In genomic region chr12:33581613-33582122, GRCh38 we compare ENCODE assay signal across 1 cellular context.
TF ChIP-seq lines count a peak whose summit lies in the region.

No MANE protein-coding gene starts in this region.

TF ChIP-seq in K562, 482 proteins besides CTCF, POLR2A, EP300 and RAD21:
- no peak for TF ChIP-seq ZNF511 (CRISPR knock-in tag; IDR thresholded peaks at IDR 0.05)
- no peak for TF ChIP-seq HNRNPUL1 (IDR thresholded peaks at IDR 0.05; ENCODE audit: low read length)
- TF ChIP-seq ZNF79 (CRISPR knock-in tag; IDR thresholded peaks at IDR 0.05; ENCODE audit: low read depth): no peak
- no peak for TF ChIP-seq TAF9B (IDR thresholded peaks at IDR 0.05; ENCODE audit: partially characterized antibody)
- TF ChIP-seq CSDE1 (IDR thresholded peaks at IDR 0.05): no peak
- no peak for TF ChIP-seq KAT2B (IDR thresholded peaks at IDR 0.05; ENCODE audit: low read depth, low read length)
- no peak for TF ChIP-seq RBFOX2 (IDR thresholded peaks at IDR 0.05; ENCODE audit: low read depth, low read length)
- no peak for TF ChIP-seq ZSCAN29 (IDR thresholded peaks at IDR 0.05)
- no peak for TF ChIP-seq ILK (tag; IDR thresholded peaks at IDR 0.05; ENCODE audit: borderline replicate concordance, low read depth)
- TF ChIP-seq NR2F6 (CRISPR knock-in tag; IDR thresholded peaks at IDR 0.05): no peak
